ENCODE assay signal across 8 cellular contexts in the genomic region with DNA sequence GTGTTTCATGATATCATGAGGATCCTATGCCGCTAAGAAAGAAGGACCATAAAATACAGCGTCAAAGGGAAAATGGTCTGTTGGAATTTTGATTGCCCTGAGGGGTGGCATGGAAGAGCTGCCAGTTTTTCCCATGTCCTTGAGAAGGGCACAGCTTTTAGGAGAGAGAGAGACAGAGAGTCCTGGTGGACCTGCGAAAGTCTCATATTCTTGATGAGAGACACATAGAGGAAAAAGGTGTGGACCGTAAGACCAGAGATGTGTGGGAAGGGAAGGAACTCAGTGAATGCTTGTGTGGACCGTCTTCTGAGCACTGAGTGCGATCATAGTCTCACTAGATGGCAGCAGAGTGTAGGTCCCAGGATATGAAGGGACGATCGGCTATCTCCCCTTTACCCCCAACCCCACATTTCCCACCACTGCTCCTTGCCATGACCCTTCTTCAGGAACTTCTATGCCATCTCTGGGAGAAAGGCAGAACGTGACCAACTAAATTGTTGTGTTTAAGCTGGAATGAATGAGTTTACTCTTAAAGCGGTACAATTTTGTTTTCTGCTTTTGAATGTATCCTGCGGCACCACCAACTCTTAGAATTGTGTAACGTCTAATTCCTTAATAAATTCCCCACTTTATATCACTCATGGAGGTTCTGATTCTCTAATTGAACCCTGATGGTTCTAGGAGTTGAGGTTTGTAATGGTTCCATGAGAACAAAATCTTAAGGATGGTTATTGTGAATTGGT.
DNase-seq lines count a peak whose midpoint lies in the region; ATAC-seq and TF ChIP-seq lines count a peak whose summit lies in the region.

No MANE protein-coding gene starts in this region.

- no peak overlapping the region for H3K4me2 ChIP-seq in PC-3 (ENCODE audit: low read length)

- CTCF ChIA-PET in PC-3 (lab: Charles Lee), result interaction anchor here (0.6 kb wide), 1 partner anchor 1914 kb away, joined by 4 read pairs; no protein-coding TSS in a partner anchor

- ATAC-seq in GM18511 (IDR thresholded peaks at IDR 0.05; ENCODE audit: unreplicated experiment) (peak; percentile 78), HG03354 (IDR thresholded peaks at IDR 0.05; ENCODE audit: poor library complexity, severe bottlenecking, unreplicated experiment) (peak; percentile 83), PC-3 (peak; percentile 95)

- H3K36me3 Mint-ChIP-seq in nephron (ENCODE audit: low read depth), result no peaks in the 10 kb centered on the region

- no peak for TF ChIP-seq POLR2A in erythroblast (IDR thresholded peaks at IDR 0.05; ENCODE audit: low read length)

- peaks cover 17% of the 10 kb centered on the region for H3K27me3 Mint-ChIP-seq in nephron (ENCODE audit: low read depth)

- H3K4me1 ChIP-seq in PC-3 (ENCODE audit: insufficient read depth, low read length), result no peaks in the 10 kb centered on the region

- TF ChIP-seq CTCF in PC-3 (conservative IDR thresholded peaks at IDR 0.05; ENCODE audit: low read depth, low read length) (peak; percentile 72), nephron (IDR thresholded peaks at IDR 0.05; ENCODE audit: unreplicated experiment in 3 of 3) (peak; percentile 70 to 80 (median 73))

- intact Hi-C loops in PC-3 (cut with micrococcal nuclease), result loop anchor here (1.0 to 5.0 kb wide), 2 partner anchors 89 to 522 kb away; no protein-coding TSS in a partner anchor

- no peak overlapping the region for H2AFZ ChIP-seq in PC-3 (ENCODE audit: low read length)

- H3K27ac Mint-ChIP-seq in nephron, result no peak overlapping the region

- no peaks in the 10 kb centered on the region for H3K9me2 ChIP-seq in PC-3 (replicated peaks; ENCODE audit: low read length)

- H3K4me3 Mint-ChIP-seq in nephron, result no peak overlapping the region

- BruUV-seq in PC-3 (replicated peaks; lab: Mats Ljungman, UMichigan), result no TSS peak

- no peaks in the 10 kb centered on the region for H3F3A ChIP-seq in PC-3 (ENCODE audit: low read length, unreplicated experiment)

- H4K20me1 ChIP-seq in PC-3 (ENCODE audit: low read length), result no peaks in the 10 kb centered on the region

- no peaks in the 10 kb centered on the region for H3K9me3 Mint-ChIP-seq in nephron

- H3K9ac ChIP-seq in PC-3 (ENCODE audit: low read length), result no peak overlapping the region

- H3K36me3 ChIP-seq in PC-3 (ENCODE audit: low read depth, low read length), result no peaks in the 10 kb centered on the region

- H3K79me2 ChIP-seq in PC-3 (ENCODE audit: low read length), result no peaks in the 10 kb centered on the region

- no peaks in the 10 kb centered on the region for H3K9me3 ChIP-seq in PC-3 (ENCODE audit: low read length)

- H3K4me1 Mint-ChIP-seq in nephron, result peaks cover 5% of the 10 kb centered on the region

- DNase-seq in COR-L47 (lab: John Stamatoyannopoulos, UW) (peak; percentile 29), PC-3 (peak; percentile 56), erythroblast (lab: John Stamatoyannopoulos, UW) (peak; percentile 36 to 53), GM19238 (ENCODE audit: insufficient read length, low spot score) (no peak), DMS79 (lab: John Stamatoyannopoulos, UW) (no peak)

- no peak overlapping the region for H3K27ac ChIP-seq in PC-3 (ENCODE audit: low read length)

- H3K4me3 ChIP-seq in PC-3 (ENCODE audit: low read length), result no peak overlapping the region

- POLR2A ChIA-PET in PC-3 (lab: Charles Lee; ENCODE audit: unreplicated experiment), result no interaction called here

- peaks cover 48% of the 10 kb centered on the region for H3K27me3 ChIP-seq in PC-3 (ENCODE audit: low read length)

Comparison
In these comparisons a context has a peak if more than half of its experiments do, and no peak if none do; other contexts are left out.
1. DNase-seq: peak in COR-L47 (single experiment), PC-3 (single experiment) and erythroblast (2 of 2); none in GM19238 (single experiment) and DMS79 (single experiment).
2. Peak in every context shown above with its lines, with median percentiles within 50 percentile points of each other: ATAC-seq.